Comparison of ENCODE assay signal across 9 cellular contexts in the genomic region with DNA sequence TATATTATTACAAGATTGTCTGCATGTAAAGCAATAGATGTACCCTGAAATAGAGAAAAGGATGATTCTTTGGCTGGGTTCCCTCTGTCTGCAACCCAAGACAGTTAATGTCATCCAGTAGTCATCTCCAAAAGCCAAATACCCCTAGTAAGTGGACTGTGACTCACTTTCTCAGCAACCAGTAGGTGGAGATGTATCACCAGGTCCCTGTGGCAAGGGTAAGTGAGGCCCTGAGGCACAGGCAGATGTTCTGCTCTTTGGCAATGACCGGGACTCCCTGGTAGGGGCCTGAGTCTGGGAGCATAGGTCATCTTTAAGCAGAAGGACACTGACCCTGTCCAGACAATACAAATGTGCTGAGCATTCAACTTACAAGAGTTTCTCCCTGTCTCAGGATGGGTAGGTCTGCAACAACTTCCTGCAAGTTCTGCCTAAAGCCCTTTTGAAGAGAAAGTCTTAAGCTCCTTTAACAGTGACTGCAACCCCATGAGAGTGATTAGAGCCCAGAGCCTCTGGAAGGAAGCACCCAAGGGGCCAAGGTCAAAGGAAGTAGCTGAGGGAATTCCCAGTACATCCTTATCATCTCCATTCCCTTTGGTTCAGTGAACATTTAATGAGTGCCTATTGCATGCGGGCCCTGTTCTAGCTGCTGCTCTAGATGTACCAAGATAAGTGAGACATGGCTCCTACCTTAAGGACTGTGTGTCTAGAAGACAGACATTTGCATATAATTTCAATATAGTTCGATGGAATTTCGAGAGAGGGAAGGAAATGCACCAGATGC. TPM values are rescaled to one million over a fixed set of nuclear protein-coding genes. Genes with fewer than 3 reads are reported as not detected.
DNase-seq lines count a peak whose midpoint lies in the region; ATAC-seq, FAIRE-seq and TF ChIP-seq lines count a peak whose summit lies in the region.
"Had no signal": no experiment of that assay in that cellular context is flagged by ENCODE, and none has a peak within 500 bp of the region (broad histone marks: within the 10 kb centered on the region; RNA-seq: fewer than 3 reads in every experiment).

No MANE protein-coding gene starts in this region.

- H3K9me3 ChIP-seq in adipocyte (ENCODE audit: control insufficient read depth, low read length) = no peaks in the 10 kb centered on the region

- H3K36me3 ChIP-seq in adipocyte (ENCODE audit: control insufficient read depth, insufficient read depth, low read length, severe bottlenecking) = peaks cover 99% of the 10 kb centered on the region

- peak; percentile 38 for ATAC-seq in left colon
- no peak for ATAC-seq in HG02678 (IDR thresholded peaks at IDR 0.05; ENCODE audit: unreplicated experiment)

- intact Hi-C loops in left colon (cut with DNase I, micrococcal nuclease) = no loop called here

- H3K4me1 ChIP-seq in adipocyte (ENCODE audit: control insufficient read depth, insufficient read depth, low read length) = peaks cover 52% of the 10 kb centered on the region

- no peak for FAIRE-seq in HTR-8/SVneo (lab: Jason Lieb, UNC)

- TF ChIP-seq CTCF in AG10803 (conservative IDR thresholded peaks at IDR 0.05; ENCODE audit: low read length) = peak; percentile 63

- DNase-seq in AG10803 (ENCODE audit: low read depth) (peak; percentile 68), HTR-8/SVneo (ENCODE audit: insufficient read length, low spot score) (peak; percentile 75), adipocyte (ENCODE audit: low read depth) (peak; percentile 41), left colon (no peak), DMS153 (lab: John Stamatoyannopoulos, UW) (no peak), NCI-H748 treated with DMSO at 0.1 percent for 48 hours (lab: John Stamatoyannopoulos, UW) (no peak), NCI-H2227 treated with DMSO at 0.1 percent for 48 hours (lab: John Stamatoyannopoulos, UW) (no peak)
- DNase-seq: naive B cell had no signal

- no peaks in the 10 kb centered on the region for H3K27me3 ChIP-seq in adipocyte (replicated peaks; ENCODE audit: control insufficient read depth, insufficient read depth, low read length)

- H3K4me3 ChIP-seq in AG10803 (ENCODE audit: low read length) = no peak overlapping the region
- H3K4me3 ChIP-seq in adipocyte (ENCODE audit: low read length) = no peak overlapping the region

- peak overlapping the region; percentile 19 for H3K9ac ChIP-seq in adipocyte (ENCODE audit: low read length)

RNA-seq across cellular contexts. Expression of gene PMP22, which starts 31.9 kb away (rescaled TPM):
- 10 to 100 TPM; 22.5 to 52.8 TPM for total RNA-seq in left colon

Comparison
In these comparisons a context has a peak if more than half of its experiments do, and no peak if none do; other contexts are left out.
1. DNase-seq: peak in AG10803 (single experiment), HTR-8/SVneo (single experiment) and adipocyte (single experiment); none in left colon (0 of 2), DMS153 (single experiment), NCI-H748 treated with DMSO at 0.1 percent for 48 hours (single experiment) and NCI-H2227 treated with DMSO at 0.1 percent for 48 hours (single experiment).